In genomic region chr9:89357331-89358197, GRCh38 we compare ENCODE assay signal across 18 cellular contexts. TPM values are rescaled to one million over a fixed set of nuclear protein-coding genes. Genes with fewer than 3 reads are reported as not detected.
DNase-seq lines count a peak whose midpoint lies in the region; ATAC-seq and TF ChIP-seq lines count a peak whose summit lies in the region.
"Had no signal": no experiment of that assay in that cellular context is flagged by ENCODE, and none has a peak within 500 bp of the region (broad histone marks: within the 10 kb centered on the region; RNA-seq: fewer than 3 reads in every experiment).

No MANE protein-coding gene starts in this region.

- no peak for TF ChIP-seq CTCF in gastrocnemius medialis (IDR thresholded peaks at IDR 0.05 in 4 of 5, conservative IDR thresholded peaks at IDR 0.05 in 1 of 5)

- H3K9me3 Mint-ChIP-seq in activated CD8-positive, alpha-beta memory T cell treated with anti-CD3 and anti-CD28 coated beads, Interleukin-2, amount 10 ng/mL, durations not matched to agents 7 days and 5 days (ENCODE audit: low read depth), result no peaks in the 10 kb centered on the region
- no peaks in the 10 kb centered on the region for H3K9me3 Mint-ChIP-seq in T-helper 2 cell treated with Interferon-gamma antibody and Interleukin-4, amounts not matched to agents 5 μg/mL and 100 μg/mL, for 36 hours
- H3K9me3 Mint-ChIP-seq: neural crest cell had no signal

- H3K9me3 ChIP-seq in gastrocnemius medialis, result no peaks in the 10 kb centered on the region
- H3K9me3 ChIP-seq: left lung, thoracic aorta had no signal

- in situ Hi-C loops in gastrocnemius medialis (cut with MboI; ENCODE audit: low sequenced_read_pairs in 4 of 4), result no loop called here

- CTCF ChIA-PET in activated CD8-positive, alpha-beta memory T cell treated with anti-CD3 and anti-CD28 coated beads, Interleukin-2, amount 10 ng/mL, durations not matched to agents 7 days and 5 days (lab: Charles Lee), result interaction anchor here (0.7 to 1.8 kb wide), 7 partner anchors 9 to 191 kb away, joined by 3 to 4 read pairs (median 3); no protein-coding TSS in a partner anchor

- H3K4me3 ChIP-seq in gastrocnemius medialis, result no peak overlapping the region
- H3K4me3 ChIP-seq: hepatocyte, left lung, smooth muscle cell, thoracic aorta had no signal

- H3K27me3 ChIP-seq in layer of hippocampus (ENCODE audit: control insufficient read depth, insufficient read depth, low read length) (no peaks in the 10 kb centered on the region), gastrocnemius medialis (no peaks in the 10 kb centered on the region)
- H3K27me3 ChIP-seq: hepatocyte, left lung had no signal

- no peak for TF ChIP-seq POLR2A in gastrocnemius medialis (IDR thresholded peaks at IDR 0.05)

- no peak overlapping the region for H3K4me3 Mint-ChIP-seq in activated CD8-positive, alpha-beta memory T cell treated with anti-CD3 and anti-CD28 coated beads, Interleukin-2, amount 10 ng/mL, durations not matched to agents 7 days and 5 days
- no peak overlapping the region for H3K4me3 Mint-ChIP-seq in T-helper 2 cell treated with Interferon-gamma antibody and Interleukin-4, amounts not matched to agents 5 μg/mL and 100 μg/mL, for 36 hours
- H3K4me3 Mint-ChIP-seq: neural crest cell had no signal

- H3K36me3 Mint-ChIP-seq in activated CD8-positive, alpha-beta memory T cell treated with anti-CD3 and anti-CD28 coated beads, Interleukin-2, amount 10 ng/mL, durations not matched to agents 7 days and 5 days, result peaks cover 53% of the 10 kb centered on the region
- peaks cover 73% of the 10 kb centered on the region for H3K36me3 Mint-ChIP-seq in T-helper 2 cell treated with Interferon-gamma antibody and Interleukin-4, amounts not matched to agents 5 μg/mL and 100 μg/mL, for 36 hours (ENCODE audit: low read depth)

- intact Hi-C loops in gastrocnemius medialis (cut with DNase I; ENCODE audit: low total_unique reads), result no loop called here

- peaks cover 39 to 50% of the 10 kb centered on the region in 2 donors for H3K4me1 ChIP-seq in gastrocnemius medialis

- peaks cover 0 to 80% of the 10 kb centered on the region in 2 donors for H3K36me3 ChIP-seq in gastrocnemius medialis

- ATAC-seq in activated CD8-positive, alpha-beta memory T cell treated with anti-CD3 and anti-CD28 coated beads, Interleukin-2, amount 10 ng/mL, durations not matched to agents 7 days and 5 days, result peak; percentile 81
- ATAC-seq in gastrocnemius medialis (no peak), HG03039 (IDR thresholded peaks at IDR 0.05; ENCODE audit: unreplicated experiment) (no peak)
- ATAC-seq: HCT116, left lung had no signal

- H3K27ac ChIP-seq in layer of hippocampus (ENCODE audit: low read depth, low read length), result peak overlapping the region; percentile 89
- H3K27ac ChIP-seq in gastrocnemius medialis, result peak overlapping the region in 3 of 4 donors; percentile 75 to 87 (median 80)
- H3K27ac ChIP-seq: hepatocyte, left lung, thoracic aorta had no signal

- no peaks in the 10 kb centered on the region for H3K27me3 Mint-ChIP-seq in activated CD8-positive, alpha-beta memory T cell treated with anti-CD3 and anti-CD28 coated beads, Interleukin-2, amount 10 ng/mL, durations not matched to agents 7 days and 5 days
- H3K27me3 Mint-ChIP-seq in T-helper 2 cell treated with Interferon-gamma antibody and Interleukin-4, amounts not matched to agents 5 μg/mL and 100 μg/mL, for 36 hours (ENCODE audit: low read depth), result no peaks in the 10 kb centered on the region

- H3K27ac Mint-ChIP-seq in activated CD8-positive, alpha-beta memory T cell treated with anti-CD3 and anti-CD28 coated beads, Interleukin-2, amount 10 ng/mL, durations not matched to agents 7 days and 5 days, result peak overlapping the region; percentile 74
- H3K27ac Mint-ChIP-seq in T-helper 2 cell treated with Interferon-gamma antibody and Interleukin-4, amounts not matched to agents 5 μg/mL and 100 μg/mL, for 36 hours, result peak overlapping the region; percentile 44

- peak; percentile 85 for DNase-seq in activated CD8-positive, alpha-beta memory T cell treated with anti-CD3 and anti-CD28 coated beads, Interleukin-2, amount 10 ng/mL, durations not matched to agents 7 days and 5 days
- no peak for DNase-seq in activated CD8-positive, alpha-beta memory T cell treated with anti-CD3 and anti-CD28 coated beads, Interleukin-2, amount 50 U/mL, for 48 hours
- no peak for DNase-seq in T-helper 2 cell treated with Interferon-gamma antibody and Interleukin-4, amounts not matched to agents 5 μg/mL and 100 μg/mL, for 36 hours (ENCODE audit: low spot score)
- DNase-seq in gastrocnemius medialis, result no peak
- DNase-seq in NCI-H526 treated with DMSO at 0.1 percent for 48 hours (lab: John Stamatoyannopoulos, UW), result no peak
- no peak for DNase-seq in DMS153 treated with DMSO at 0.1 percent for 48 hours (lab: John Stamatoyannopoulos, UW; ENCODE audit: unreplicated experiment)
- DNase-seq: anterior cingulate cortex; dermis blood vessel endothelial cell; left lung; NK-92 treated with Interleukin-12 subunit alpha and Interleukin-12 subunit beta, amount 100 ng/mL, for 24 hours; SHP77 treated with DMSO at 0.1 percent for 48 hours had no signal

- peaks cover 48% of the 10 kb centered on the region for H3K4me1 Mint-ChIP-seq in activated CD8-positive, alpha-beta memory T cell treated with anti-CD3 and anti-CD28 coated beads, Interleukin-2, amount 10 ng/mL, durations not matched to agents 7 days and 5 days
- peaks cover 23% of the 10 kb centered on the region for H3K4me1 Mint-ChIP-seq in T-helper 2 cell treated with Interferon-gamma antibody and Interleukin-4, amounts not matched to agents 5 μg/mL and 100 μg/mL, for 36 hours (ENCODE audit: low read depth)
- H3K4me1 Mint-ChIP-seq: neural crest cell had no signal

RNA-seq across cellular contexts. Expression of gene SECISBP2, which starts 39.3 kb away (rescaled TPM):
- total RNA-seq in activated CD8-positive, alpha-beta memory T cell treated with anti-CD3 and anti-CD28 coated beads, Interleukin-2, amount 10 ng/mL, durations not matched to agents 7 days and 5 days, result 10 to 100 TPM; 36.1 to 40.2 TPM
- total RNA-seq in gastrocnemius medialis, result 10 to 100 TPM; 40.2 to 70.8 (median 54.9) TPM

RNA-seq across cellular contexts. Expression of gene CKS2, which starts 46.6 kb away (rescaled TPM):
- total RNA-seq in activated CD8-positive, alpha-beta memory T cell treated with anti-CD3 and anti-CD28 coated beads, Interleukin-2, amount 10 ng/mL, durations not matched to agents 7 days and 5 days, result 100 to 1,000 TPM; 200 to 225 TPM
- total RNA-seq in gastrocnemius medialis, result 10 to 100 TPM in 1 of 4 donors, 1 to 10 TPM in 3; 6.5 to 13.2 (median 6.9) TPM

Comparison
In these comparisons a context has a peak if more than half of its experiments do, and no peak if none do; other contexts are left out.
1. RNA of gene CKS2, which starts 46.6 kb away (total RNA-seq): 200 to 225 TPM in activated CD8-positive, alpha-beta memory T cell treated with anti-CD3 and anti-CD28 coated beads, Interleukin-2, amount 10 ng/mL, durations not matched to agents 7 days and 5 days; 6.5 to 13.2 TPM in gastrocnemius medialis; every median in the first group is over 10 times any median in the second.